15 cellular contexts compared by ENCODE assay signal in genomic region chr7:157841757-157842390, GRCh38.
A peak's percentile ranks its signal among the peaks of the same experiment; 100 is the strongest.
DNase-seq lines count a peak whose midpoint lies in the region; ATAC-seq, FAIRE-seq and TF ChIP-seq lines count a peak whose summit lies in the region.
"Had no signal": no experiment of that assay in that cellular context is flagged by ENCODE, and none has a peak within 500 bp of the region (broad histone marks: within the 10 kb centered on the region; RNA-seq: fewer than 3 reads in every experiment).

No MANE protein-coding gene starts in this region.

- H3K27me3 Mint-ChIP-seq in WTC11 (ENCODE audit: low read depth): 0 out of 2 replicates have a peak, but pooled peaks cover 2% of the 10 kb centered on the region
- H3K27me3 Mint-ChIP-seq in activated CD4-positive, alpha-beta T cell treated with anti-CD3 and anti-CD28 coated beads, Interleukin-2, amount 10 ng/mL, durations not matched to agents 7 days and 5 days: peaks cover 2% of the 10 kb centered on the region
- H3K27me3 Mint-ChIP-seq: CD4-positive, alpha-beta T cell had no signal

- H3K9me3 ChIP-seq in kidney (ENCODE audit: control insufficient read depth in 1 of 2, low read length in 2 of 2) (peaks cover 0 to 5% of the 10 kb centered on the region in 2 donors), neuron (ENCODE audit: low read length) (peaks cover 4% of the 10 kb centered on the region)

- H3K27ac Mint-ChIP-seq in WTC11: no peak overlapping the region
- H3K27ac Mint-ChIP-seq in activated CD4-positive, alpha-beta T cell treated with anti-CD3 and anti-CD28 coated beads, Interleukin-2, amount 10 ng/mL, durations not matched to agents 7 days and 5 days: no peak overlapping the region
- H3K27ac Mint-ChIP-seq: CD4-positive, alpha-beta T cell had no signal

- DNase-seq in WTC11 (ENCODE audit: low spot score) (no peak), kidney (peak; percentile 30), ACHN (no peak), frontal cortex (ENCODE audit: low spot score in 2 of 2) (no peak)
- DNase-seq in activated CD4-positive, alpha-beta T cell treated with anti-CD3 and anti-CD28 coated beads, Interleukin-2, amount 10 ng/mL, durations not matched to agents 7 days and 5 days: no peak
- DNase-seq: BE2C; CD4-positive, alpha-beta T cell; EL; NCI-H1092 treated with DMSO at 0.1 percent for 48 hours; NCI-H510A treated with DMSO at 0.1 percent for 48 hours; NCI-H82; PC-9 had no signal

- H3K27ac ChIP-seq in kidney (ENCODE audit: low read depth in 2 of 2, low read length in 2 of 2): no peak overlapping the region
- H3K27ac ChIP-seq: KMS-11, PC-9 had no signal

- H2AFZ ChIP-seq in neuron (ENCODE audit: low read depth, low read length): peak overlapping the region; percentile 18
- H2AFZ ChIP-seq: PC-9 had no signal

- H3K4me1 ChIP-seq in kidney (ENCODE audit: control insufficient read depth in 1 of 2, insufficient read depth in 1 of 2, low read depth in 1 of 2, low read length in 2 of 2): no peaks in the 10 kb centered on the region
- H3K4me1 ChIP-seq in neuron (ENCODE audit: insufficient read depth, low read length): peaks cover 33% of the 10 kb centered on the region
- H3K4me1 ChIP-seq: BE2C had no signal

- intact Hi-C loops in kidney (cut with DNase I): no loop called here

- TF ChIP-seq CTCF in WTC11 (IDR thresholded peaks at IDR 0.05) (no peak), kidney (IDR thresholded peaks at IDR 0.05; ENCODE audit: borderline replicate concordance, extremely low read depth, insufficient read depth) (no peak)

- POLR2A ChIA-PET in WTC11 (lab: Charles Lee): no interaction called here
- POLR2A ChIA-PET in activated CD4-positive, alpha-beta T cell treated with anti-CD3 and anti-CD28 coated beads, Interleukin-2, amount 10 ng/mL, durations not matched to agents 7 days and 5 days (lab: Charles Lee): no interaction called here

- H3K4me3 ChIP-seq in kidney (ENCODE audit: low read length in 2 of 2) (no peak overlapping the region), neuron (ENCODE audit: low read length) (peak overlapping the region; percentile 43)
- H3K4me3 ChIP-seq: PC-9 had no signal

- peak; percentile 52 for ATAC-seq in WTC11
- ATAC-seq in HG02623 (IDR thresholded peaks at IDR 0.05; ENCODE audit: unreplicated experiment): no peak

- FAIRE-seq in kidney (lab: Jason Lieb, UNC) (no peak), frontal cortex (lab: Jason Lieb, UNC) (no peak)

- H3K9ac ChIP-seq in kidney (ENCODE audit: low read length in 2 of 2): no peak overlapping the region
- H3K9ac ChIP-seq: KMS-11 had no signal

- H3K4me3 Mint-ChIP-seq in WTC11: no peak overlapping the region
- no peak overlapping the region for H3K4me3 Mint-ChIP-seq in activated CD4-positive, alpha-beta T cell treated with anti-CD3 and anti-CD28 coated beads, Interleukin-2, amount 10 ng/mL, durations not matched to agents 7 days and 5 days
- H3K4me3 Mint-ChIP-seq: CD4-positive, alpha-beta T cell had no signal

- H3K36me3 ChIP-seq in kidney (ENCODE audit: control insufficient read depth in 1 of 2, insufficient read depth in 2 of 2, low read length in 2 of 2): peaks cover 0 to 2% of the 10 kb centered on the region in 2 donors
- no peaks in the 10 kb centered on the region for H3K36me3 ChIP-seq in neuron (ENCODE audit: insufficient read depth, low read length)
- H3K36me3 ChIP-seq: BE2C had no signal

- CTCF ChIA-PET in WTC11 (lab: Charles Lee): no interaction called here
- CTCF ChIA-PET in activated CD4-positive, alpha-beta T cell treated with anti-CD3 and anti-CD28 coated beads, Interleukin-2, amount 10 ng/mL, durations not matched to agents 7 days and 5 days (lab: Charles Lee): no interaction called here

- in situ Hi-C loops in ACHN (cut with HindIII; ENCODE audit: low pct_ligation_motif_present, low pct_unique_long_range_greater_than_20kb, low sequenced_read_pairs): no loop called here

- H3K4me1 Mint-ChIP-seq in WTC11: peaks cover 21% of the 10 kb centered on the region
- no peaks in the 10 kb centered on the region for H3K4me1 Mint-ChIP-seq in activated CD4-positive, alpha-beta T cell treated with anti-CD3 and anti-CD28 coated beads, Interleukin-2, amount 10 ng/mL, durations not matched to agents 7 days and 5 days

- H3K9me3 Mint-ChIP-seq in WTC11: peaks cover 20% of the 10 kb centered on the region
- no peaks in the 10 kb centered on the region for H3K9me3 Mint-ChIP-seq in activated CD4-positive, alpha-beta T cell treated with anti-CD3 and anti-CD28 coated beads, Interleukin-2, amount 10 ng/mL, durations not matched to agents 7 days and 5 days
- H3K9me3 Mint-ChIP-seq: CD4-positive, alpha-beta T cell had no signal

- no peaks in the 10 kb centered on the region for H3K27me3 ChIP-seq in neuron (ENCODE audit: insufficient read depth, low read length)
- H3K27me3 ChIP-seq: BE2C had no signal

- H3K36me3 Mint-ChIP-seq in WTC11: peaks cover 19% of the 10 kb centered on the region
- H3K36me3 Mint-ChIP-seq in activated CD4-positive, alpha-beta T cell treated with anti-CD3 and anti-CD28 coated beads, Interleukin-2, amount 10 ng/mL, durations not matched to agents 7 days and 5 days (ENCODE audit: low read depth): no peaks in the 10 kb centered on the region

TF ChIP-seq in WTC11, 78 proteins besides CTCF, POLR2A, EP300 and RAD21:
- TF ChIP-seq ZNF121 (CRISPR knock-in tag; IDR thresholded peaks at IDR 0.05): no peak
- TF ChIP-seq, protein P1, sequence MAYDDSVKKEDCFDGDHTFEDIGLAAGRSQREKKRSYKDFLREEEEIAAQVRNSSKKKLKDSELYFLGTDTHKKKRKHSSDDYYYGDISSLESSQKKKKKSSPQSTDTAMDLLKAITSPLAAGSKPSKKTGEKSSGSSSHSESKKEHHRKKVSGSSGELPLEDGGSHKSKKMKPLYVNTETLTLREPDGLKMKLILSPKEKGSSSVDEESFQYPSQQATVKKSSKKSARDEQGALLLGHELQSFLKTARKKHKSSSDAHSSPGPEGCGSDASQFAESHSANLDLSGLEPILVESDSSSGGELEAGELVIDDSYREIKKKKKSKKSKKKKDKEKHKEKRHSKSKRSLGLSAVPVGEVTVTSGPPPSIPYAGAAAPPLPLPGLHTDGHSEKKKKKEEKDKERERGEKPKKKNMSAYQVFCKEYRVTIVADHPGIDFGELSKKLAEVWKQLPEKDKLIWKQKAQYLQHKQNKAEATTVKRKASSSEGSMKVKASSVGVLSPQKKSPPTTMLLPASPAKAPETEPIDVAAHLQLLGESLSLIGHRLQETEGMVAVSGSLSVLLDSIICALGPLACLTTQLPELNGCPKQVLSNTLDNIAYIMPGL (CRISPR knock-in tag; IDR thresholded peaks at IDR 0.05): no peak
- TF ChIP-seq, protein P2, sequence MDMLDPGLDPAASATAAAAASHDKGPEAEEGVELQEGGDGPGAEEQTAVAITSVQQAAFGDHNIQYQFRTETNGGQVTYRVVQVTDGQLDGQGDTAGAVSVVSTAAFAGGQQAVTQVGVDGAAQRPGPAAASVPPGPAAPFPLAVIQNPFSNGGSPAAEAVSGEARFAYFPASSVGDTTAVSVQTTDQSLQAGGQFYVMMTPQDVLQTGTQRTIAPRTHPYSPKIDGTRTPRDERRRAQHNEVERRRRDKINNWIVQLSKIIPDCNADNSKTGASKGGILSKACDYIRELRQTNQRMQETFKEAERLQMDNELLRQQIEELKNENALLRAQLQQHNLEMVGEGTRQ (CRISPR knock-in tag; IDR thresholded peaks at IDR 0.05): 0 out of 2 replicates have a peak, but pooled peaks have one; percentile 26
- no peak for TF ChIP-seq E2F4 (CRISPR knock-in tag; IDR thresholded peaks at IDR 0.05; ENCODE audit: borderline replicate concordance, low read depth)
